22 cellular contexts compared by ENCODE assay signal in genomic region chr13:37418490-37418889, GRCh38.
"Had no signal": no experiment of that assay in that cellular context is flagged by ENCODE, and none has a peak within 500 bp of the region (broad histone marks: within the 10 kb centered on the region; RNA-seq: fewer than 3 reads in every experiment).

No MANE protein-coding gene starts in this region.

- H3K36me3 ChIP-seq: brain microvascular endothelial cell, left lung, suprapubic skin, transverse colon, uterus had no signal

- H3K9me3 ChIP-seq: suprapubic skin, transverse colon, uterus had no signal

- H3K4me3 ChIP-seq: coronary artery, left lung, skin epidermis, suprapubic skin, transverse colon, uterus had no signal

- H3K4me1 ChIP-seq: left lung, suprapubic skin, transverse colon, uterus had no signal

- H3K27ac ChIP-seq: brain microvascular endothelial cell, coronary artery, left lung, suprapubic skin, transverse colon, uterus had no signal

- ATAC-seq: activated CD8-positive, alpha-beta memory T cell treated with anti-CD3 and anti-CD28 coated beads, Interleukin-2, amount 10 ng/mL, durations not matched to agents 7 days and 5 days; activated T-helper 17 cell treated with anti-CD3 and anti-CD28 coated beads, Interleukin-2, amount 50 U/mL, for 72 hours; left lung; right cardiac atrium had no signal

- H3K27me3 ChIP-seq: brain microvascular endothelial cell, left lung, suprapubic skin, transverse colon, uterus had no signal

- DNase-seq: activated B cell treated with CpG ODN at 0.5 μM for 24 hours; activated CD4-positive, alpha-beta memory T cell treated with anti-CD3 and anti-CD28 coated beads, Interleukin-2, amount 10 ng/mL, durations not matched to agents 7 days and 5 days; activated CD4-positive, alpha-beta T cell treated with anti-CD3 and anti-CD28 coated beads for 48 hours; activated CD8-positive, alpha-beta memory T cell treated with anti-CD3 and anti-CD28 coated beads, Interleukin-2, amount 10 ng/mL, durations not matched to agents 7 days and 5 days; activated naive CD4-positive, alpha-beta T cell; activated naive CD8-positive, alpha-beta T cell treated with anti-CD3 and anti-CD28 coated beads for 36 hours; activated T-cell treated with anti-CD3 and anti-CD28 coated beads, Interleukin-2, amount 50 U/mL, for 1 hour; brain microvascular endothelial cell; erythroblast; foreskin melanocyte; glutamatergic neuron; hypothalamus; left lung; right cardiac atrium; stimulated activated CD4-positive, alpha-beta T cell treated with anti-CD3 and anti-CD28 coated beads, Interleukin-15, amount 100 ng/mL, for 24 hours; stimulated activated CD4-positive, alpha-beta T cell treated with anti-CD3 and anti-CD28 coated beads, Interleukin-2, amount 100 ng/mL, for 48 hours; transverse colon; uterus had no signal
